ENCODE assay signal across 9 cellular contexts in the genomic region with DNA sequence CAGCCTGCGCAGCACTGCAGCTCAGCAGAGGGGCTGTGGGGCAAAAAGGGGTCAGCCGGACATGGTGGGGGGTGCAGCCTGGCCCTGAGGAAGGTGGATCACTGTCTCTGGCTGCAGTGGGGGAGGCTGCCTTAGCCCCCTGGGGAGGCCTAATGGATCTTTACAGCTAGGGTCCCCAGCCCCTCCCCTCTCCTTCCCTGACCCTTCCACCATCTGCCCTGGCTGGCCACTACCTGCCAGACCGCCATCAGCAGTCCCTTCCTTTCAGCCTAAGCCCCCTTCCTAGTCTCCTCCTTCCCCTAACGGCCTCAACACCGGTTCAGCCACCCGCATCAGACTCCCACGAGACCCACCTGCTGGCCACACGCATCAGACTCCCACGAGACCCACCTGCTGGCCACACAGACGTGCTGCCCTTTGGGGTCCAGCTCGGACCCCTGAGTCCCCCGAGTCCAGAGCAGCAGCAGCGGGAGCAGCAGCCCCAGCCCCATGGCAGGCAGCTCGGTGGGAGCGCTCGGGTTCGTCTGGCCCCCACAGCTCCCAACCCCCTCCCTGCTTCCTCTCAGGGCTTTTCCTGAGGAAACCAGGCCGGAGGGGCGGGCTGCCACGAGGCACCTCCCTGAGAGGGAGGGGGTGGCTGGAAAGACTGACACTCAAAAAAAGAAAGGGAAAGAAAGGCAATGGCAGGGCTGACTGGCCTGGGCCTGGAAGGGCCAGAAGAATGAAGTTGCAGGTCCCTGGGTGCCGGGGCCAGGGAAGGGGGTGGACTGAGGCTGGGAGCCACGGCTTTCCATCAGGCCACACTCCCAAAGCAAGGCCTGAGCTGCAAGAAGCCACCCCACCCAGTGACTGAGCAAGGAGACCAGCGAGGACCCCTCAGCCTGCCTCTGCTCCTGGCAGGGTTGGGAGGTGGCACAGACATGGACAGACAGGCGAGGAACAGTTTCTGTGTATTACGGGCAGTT. TPM values are rescaled to one million over a fixed set of nuclear protein-coding genes. Genes with fewer than 3 reads are reported as not detected.
A peak's percentile ranks its signal among the peaks of the same experiment; 100 is the strongest.
DNase-seq lines count a peak whose midpoint lies in the region; ATAC-seq, FAIRE-seq and TF ChIP-seq lines count a peak whose summit lies in the region.
"Had no signal": no experiment of that assay in that cellular context is flagged by ENCODE, and none has a peak within 500 bp of the region (broad histone marks: within the 10 kb centered on the region; RNA-seq: fewer than 3 reads in every experiment).

A gene with protein sequence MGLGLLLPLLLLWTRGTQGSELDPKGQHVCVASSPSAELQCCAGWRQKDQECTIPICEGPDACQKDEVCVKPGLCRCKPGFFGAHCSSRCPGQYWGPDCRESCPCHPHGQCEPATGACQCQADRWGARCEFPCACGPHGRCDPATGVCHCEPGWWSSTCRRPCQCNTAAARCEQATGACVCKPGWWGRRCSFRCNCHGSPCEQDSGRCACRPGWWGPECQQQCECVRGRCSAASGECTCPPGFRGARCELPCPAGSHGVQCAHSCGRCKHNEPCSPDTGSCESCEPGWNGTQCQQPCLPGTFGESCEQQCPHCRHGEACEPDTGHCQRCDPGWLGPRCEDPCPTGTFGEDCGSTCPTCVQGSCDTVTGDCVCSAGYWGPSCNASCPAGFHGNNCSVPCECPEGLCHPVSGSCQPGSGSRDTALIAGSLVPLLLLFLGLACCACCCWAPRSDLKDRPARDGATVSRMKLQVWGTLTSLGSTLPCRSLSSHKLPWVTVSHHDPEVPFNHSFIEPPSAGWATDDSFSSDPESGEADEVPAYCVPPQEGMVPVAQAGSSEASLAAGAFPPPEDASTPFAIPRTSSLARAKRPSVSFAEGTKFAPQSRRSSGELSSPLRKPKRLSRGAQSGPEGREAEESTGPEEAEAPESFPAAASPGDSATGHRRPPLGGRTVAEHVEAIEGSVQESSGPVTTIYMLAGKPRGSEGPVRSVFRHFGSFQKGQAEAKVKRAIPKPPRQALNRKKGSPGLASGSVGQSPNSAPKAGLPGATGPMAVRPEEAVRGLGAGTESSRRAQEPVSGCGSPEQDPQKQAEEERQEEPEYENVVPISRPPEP (minus strand): TSS at position 526 of the 965 bp plus-strand sequence. CDS start 35 bp downstream, at position 491.

- H3K4me3 Mint-ChIP-seq in endodermal cell = peak within 1 kb of the TSS; percentile 49
- H3K4me3 Mint-ChIP-seq in naive thymus-derived CD4-positive, alpha-beta T cell = peak within 1 kb of the TSS in 8 of 10 donors; percentile 75 to 90 (median 80)

- H3K4me3 ChIP-seq in A549 = no peak within 1 kb of the TSS
- no peak within 1 kb of the TSS for H3K4me3 ChIP-seq in endodermal cell (ENCODE audit: low read length)
- no peak within 1 kb of the TSS for H3K4me3 ChIP-seq in naive thymus-derived CD4-positive, alpha-beta T cell (ENCODE audit: low read length)

- H3K27ac ChIP-seq in A549 = peak within 1 kb of the TSS in 1 of 2 experiments; percentile 31; a peak in 1 of 6 replicates
- H3K27ac ChIP-seq in endodermal cell (ENCODE audit: low read depth, low read length) = no peak within 1 kb of the TSS
- H3K27ac ChIP-seq in naive thymus-derived CD4-positive, alpha-beta T cell (ENCODE audit: low read depth, low read length) = no peak within 1 kb of the TSS
- H3K27ac ChIP-seq: HL-60 had no signal

- no peak for FAIRE-seq in A549 (lab: Jason Lieb, UNC)

- 95% methylated on average over 17 of the region's 25 CpGs for whole genome bisulfite sequencing in A549 (ENCODE audit: missing lambda C conversion rate)
- WGBS in endodermal cell (ENCODE audit: insufficient coverage in 1 of 2, insufficient read length in 1 of 2), 2 experiments = 75 to 84% methylated on average over 14 to 25 of the region's 25 CpGs

- H3K9ac ChIP-seq in endodermal cell (ENCODE audit: extremely low read depth, low read length, poor library complexity, severe bottlenecking) = no peak within 1 kb of the TSS

- no peaks in the 10 kb centered on the region for H3K36me3 ChIP-seq in endodermal cell (ENCODE audit: control insufficient read depth, insufficient read depth, low read length)
- H3K36me3 ChIP-seq in naive thymus-derived CD4-positive, alpha-beta T cell (ENCODE audit: control insufficient read depth in 2 of 3, insufficient read depth in 3 of 3, low read length in 3 of 3) = peaks cover 0 to 6% (median 0%) of the 10 kb centered on the region in 3 experiments

- POLR2A ChIA-PET in A549 (lab: Yijun Ruan, JAX) = interaction anchor here (0.6 kb wide), 1 partner anchor 60 kb away, joined by 3 read pairs; no protein-coding TSS in a partner anchor
- POLR2A ChIA-PET in naive thymus-derived CD4-positive, alpha-beta T cell (lab: Charles Lee) = interaction anchor here (0.6 to 2.5 kb wide), 4 partner anchors 15 to 23 kb away, joined by 3 to 13 read pairs (median 4); no protein-coding TSS in a partner anchor

- no peak for TF ChIP-seq POLR2A in A549 (IDR thresholded peaks at IDR 0.05; ENCODE audit: low read length)

- H3K27ac Mint-ChIP-seq in endodermal cell = no peak within 1 kb of the TSS
- peak within 1 kb of the TSS in 2 of 9 donors; percentile 80 to 92 for H3K27ac Mint-ChIP-seq in naive thymus-derived CD4-positive, alpha-beta T cell

- ATAC-seq in A549 (no peak), HG02610 (IDR thresholded peaks at IDR 0.05; ENCODE audit: unreplicated experiment) (no peak), HG03175 (IDR thresholded peaks at IDR 0.05; ENCODE audit: unreplicated experiment) (no peak)
- no peak for ATAC-seq in naive thymus-derived CD4-positive, alpha-beta T cell

- H3K27me3 Mint-ChIP-seq in endodermal cell (ENCODE audit: insufficient read depth) = peaks cover 27% of the 10 kb centered on the region
- H3K27me3 Mint-ChIP-seq in naive thymus-derived CD4-positive, alpha-beta T cell = peaks cover 0 to 2% (median 0%) of the 10 kb centered on the region in 5 donors

- H3K4me2 ChIP-seq in A549 = peak within 1 kb of the TSS; percentile 100

- H3K36me3 Mint-ChIP-seq in endodermal cell (ENCODE audit: low read depth) = no peaks in the 10 kb centered on the region
- H3K36me3 Mint-ChIP-seq in naive thymus-derived CD4-positive, alpha-beta T cell = no peaks in the 10 kb centered on the region

- intact Hi-C loops in naive thymus-derived CD4-positive, alpha-beta T cell (cut with micrococcal nuclease) = loop anchor here (5.0 to 10.0 kb wide), 3 partner anchors 161 to 659 kb away; a partner anchor contains a TSS

- DNase-seq in A549 (ENCODE audit: low read depth in 1 of 2, low spot score in 1 of 2) (no peak), Kasumi-1 (lab: John Stamatoyannopoulos, UW) (peak; percentile 35 to 39), endodermal cell (peak; percentile 75), GM10266 (ENCODE audit: extremely low spot score) (no peak), T-helper 9 cell (no peak)
- peak in 1 of 9 donors; percentile 6 for DNase-seq in naive thymus-derived CD4-positive, alpha-beta T cell

- TF ChIP-seq CTCF in A549 (IDR thresholded peaks at IDR 0.05) = no peak
- no peak for TF ChIP-seq CTCF in endodermal cell (conservative IDR thresholded peaks at IDR 0.05)
- TF ChIP-seq CTCF in GM10266 (IDR thresholded peaks at IDR 0.05; ENCODE audit: control insufficient read depth, insufficient read depth, low read depth, missing control alignments) = no peak

- no peak for TF ChIP-seq EP300 in A549 (IDR thresholded peaks at IDR 0.05)

- CTCF ChIA-PET in A549 (lab: Yijun Ruan, JAX) = interaction anchor here (0.6 to 11.7 kb wide), 12 partner anchors 13 to 280 kb away, joined by 3 to 204 read pairs (median 4); a partner anchor contains a TSS
- CTCF ChIA-PET in naive thymus-derived CD4-positive, alpha-beta T cell (lab: Charles Lee) = interaction anchor here (1.0 to 1.6 kb wide), 2 partner anchors 16 to 23 kb away, joined by 3 to 5 read pairs; no protein-coding TSS in a partner anchor

- no peak for TF ChIP-seq RAD21 in A549 (conservative IDR thresholded peaks at IDR 0.05 in 1 of 2, IDR thresholded peaks at IDR 0.05 in 1 of 2)

- peaks cover 29% of the 10 kb centered on the region for H3K4me1 ChIP-seq in A549
- H3K4me1 ChIP-seq in endodermal cell (ENCODE audit: control insufficient read depth, insufficient read depth, low read length) = no peaks in the 10 kb centered on the region
- peaks cover 20 to 27% of the 10 kb centered on the region in 2 donors for H3K4me1 ChIP-seq in naive thymus-derived CD4-positive, alpha-beta T cell (ENCODE audit: control insufficient read depth in 2 of 2, insufficient read depth in 2 of 2, low read length in 2 of 2)

- H3K9me3 Mint-ChIP-seq in endodermal cell = no peaks in the 10 kb centered on the region
- H3K9me3 Mint-ChIP-seq in naive thymus-derived CD4-positive, alpha-beta T cell = no peaks in the 10 kb centered on the region

- peaks cover 17% of the 10 kb centered on the region for H3K27me3 ChIP-seq in endodermal cell (ENCODE audit: control insufficient read depth, insufficient read depth, low read length, poor library complexity, severe bottlenecking)
- H3K27me3 ChIP-seq in naive thymus-derived CD4-positive, alpha-beta T cell (ENCODE audit: control insufficient read depth in 2 of 2, insufficient read depth in 2 of 2, low read length in 2 of 2) = no peaks in the 10 kb centered on the region

- H3K4me1 Mint-ChIP-seq in endodermal cell = peaks cover 18% of the 10 kb centered on the region
- H3K4me1 Mint-ChIP-seq in naive thymus-derived CD4-positive, alpha-beta T cell = peaks cover 0 to 32% (median 13%) of the 10 kb centered on the region in 7 donors

- H3K9me3 ChIP-seq in A549 (no peaks in the 10 kb centered on the region), endodermal cell (ENCODE audit: control insufficient read depth, low read length) (no peaks in the 10 kb centered on the region)
- H3K9me3 ChIP-seq in naive thymus-derived CD4-positive, alpha-beta T cell (ENCODE audit: control insufficient read depth in 2 of 3, low read length in 3 of 3) = no peaks in the 10 kb centered on the region

TF ChIP-seq in A549, 52 proteins besides CTCF, POLR2A, EP300 and RAD21 (continues in another document):
- TF ChIP-seq FOSL2 (IDR thresholded peaks at IDR 0.05) = no peak
- no peak for TF ChIP-seq FOSL2 (CRISPR knock-in tag; IDR thresholded peaks at IDR 0.05)

RNA-seq across cellular contexts. Expression of the gene that starts here (rescaled TPM):
- polyA plus RNA-seq in A549 (2011; rRNA removed) (0.09 TPM in 2 replicates), A549 (2017; fragmentation: RNase III; extraction: RNeasy Plus Mini Kit Qiagen cat#74134 plus additional on column Dnase treatment) (0.21 to 0.30 TPM (median 0.30 TPM) in 3 replicates)
- polyA plus RNA-seq in A549 (2012; cell fraction: cytosol; rRNA removed) = 0.11 and 0.14 TPM in 2 replicates
- polyA plus RNA-seq in A549 (2012; cell fraction: nucleus; rRNA removed) = 0.49 and 0.92 TPM in 2 replicates
- polyA minus RNA-seq in A549 (2011; rRNA and poly(A)+ RNA removed) = 0.15 TPM in 1 of 2 replicates, not detected in the other
- under 1 TPM; 0.75 to 0.89 TPM for total RNA-seq in endodermal cell
- polyA plus RNA-seq in endodermal cell (2013, experiment 1 of 2) = 0.96 TPM
- polyA plus RNA-seq in endodermal cell (2013, experiment 2 of 2) = 1.2 TPM
- total RNA-seq in naive thymus-derived CD4-positive, alpha-beta T cell = 1 to 10 TPM; 1.2 to 9.0 (median 2.3) TPM
- polyA plus RNA-seq in naive thymus-derived CD4-positive, alpha-beta T cell = under 1 TPM in 1 of 2 donors, not detected in 1; 0.06 TPM

Comparison
In these comparisons a context has a peak if more than half of its experiments do, and no peak if none do; other contexts are left out.
1. DNase-seq: peak in Kasumi-1 (2 of 2) and endodermal cell (single experiment); none in A549 (0 of 2), GM10266 (single experiment) and T-helper 9 cell (single experiment).